Comparison of ENCODE assay signal across 24 cellular contexts in genomic region chr3:52141751-52142150, GRCh38. TPM values are rescaled to one million over a fixed set of nuclear protein-coding genes. Genes with fewer than 3 reads are reported as not detected.
A peak's percentile ranks its signal among the peaks of the same experiment; 100 is the strongest.
DNase-seq lines count a peak whose midpoint lies in the region; ATAC-seq and TF ChIP-seq lines count a peak whose summit lies in the region.
"Had no signal": no experiment of that assay in that cellular context is flagged by ENCODE, and none has a peak within 500 bp of the region (broad histone marks: within the 10 kb centered on the region; RNA-seq: fewer than 3 reads in every experiment).

No MANE protein-coding gene starts in this region.

- intact Hi-C loops in spleen (cut with DNase I; ENCODE audit: low total_unique reads) = loop anchor here (2.0 to 5.0 kb wide), 2 partner anchors 141 to 194 kb away; no protein-coding TSS in a partner anchor

- H3K4me1 Mint-ChIP-seq in activated CD4-positive, alpha-beta T cell treated with anti-CD3 and anti-CD28 coated beads, Interleukin-2, amount 10 ng/mL, durations not matched to agents 7 days and 5 days = peaks cover 10% of the 10 kb centered on the region
- H3K4me1 Mint-ChIP-seq in chondrocyte (ENCODE audit: low read depth) = peaks cover 3% of the 10 kb centered on the region

- H3K36me3 ChIP-seq in spleen = peaks cover 0 to 66% (median 0%) of the 10 kb centered on the region in 6 donors

- no peak overlapping the region for H3K4me3 Mint-ChIP-seq in activated CD4-positive, alpha-beta T cell treated with anti-CD3 and anti-CD28 coated beads, Interleukin-2, amount 10 ng/mL, durations not matched to agents 7 days and 5 days
- H3K4me3 Mint-ChIP-seq in chondrocyte (ENCODE audit: unreplicated experiment) = no peak overlapping the region
- H3K4me3 Mint-ChIP-seq: B cell; CD4-positive, alpha-beta T cell; CD8-positive, alpha-beta memory T cell had no signal

- WGBS in spleen, 5 donors = 89 to 100% (median 97%) methylated on average over 7 of the region's 7 CpGs

- CTCF ChIA-PET in activated CD4-positive, alpha-beta T cell treated with anti-CD3 and anti-CD28 coated beads, Interleukin-2, amount 10 ng/mL, durations not matched to agents 7 days and 5 days (lab: Charles Lee) = interaction anchor here (1.7 to 2.1 kb wide), 3 partner anchors 8 to 140 kb away, joined by 3 to 17 read pairs (median 6); no protein-coding TSS in a partner anchor
- CTCF ChIA-PET in RWPE1 (lab: Yijun Ruan, JAX) = interaction anchor here (0.7 kb wide), 1 partner anchor 84 kb away, joined by 3 read pairs; no protein-coding TSS in a partner anchor

- no peak for TF ChIP-seq POLR2A in spleen (IDR thresholded peaks at IDR 0.05)

- no peaks in the 10 kb centered on the region for H3K27me3 ChIP-seq in spleen (replicated peaks in 1 of 7)
- H3K27me3 ChIP-seq: BLaER1 treated with 17β-estradiol and CSF1 and Interleukin-3, amounts not matched to agents 10 nM and 100 nM had no signal

- no peak overlapping the region for H3K4me3 ChIP-seq in spleen
- H3K4me3 ChIP-seq: A549; BLaER1 treated with 17β-estradiol and CSF1 and Interleukin-3, amounts not matched to agents 10 nM and 100 nM; GM12878 had no signal

- no peaks in the 10 kb centered on the region for H3K9me3 Mint-ChIP-seq in activated CD4-positive, alpha-beta T cell treated with anti-CD3 and anti-CD28 coated beads, Interleukin-2, amount 10 ng/mL, durations not matched to agents 7 days and 5 days
- no peaks in the 10 kb centered on the region for H3K9me3 Mint-ChIP-seq in chondrocyte (ENCODE audit: low read depth)
- H3K9me3 Mint-ChIP-seq: CD4-positive, alpha-beta T cell; CD8-positive, alpha-beta memory T cell had no signal

- peak overlapping the region; percentile 54 for H3K27ac Mint-ChIP-seq in activated CD4-positive, alpha-beta T cell treated with anti-CD3 and anti-CD28 coated beads, Interleukin-2, amount 10 ng/mL, durations not matched to agents 7 days and 5 days
- H3K27ac Mint-ChIP-seq in chondrocyte (ENCODE audit: unreplicated experiment) = no peak overlapping the region
- H3K27ac Mint-ChIP-seq: B cell; CD4-positive, alpha-beta T cell had no signal

- POLR2A ChIA-PET in activated CD4-positive, alpha-beta T cell treated with anti-CD3 and anti-CD28 coated beads, Interleukin-2, amount 10 ng/mL, durations not matched to agents 7 days and 5 days (lab: Charles Lee) = no interaction called here
- POLR2A ChIA-PET in RWPE1 (lab: Yijun Ruan, JAX; ENCODE audit: low non-redundant PET) = no interaction called here

- no peaks in the 10 kb centered on the region for H3K27me3 Mint-ChIP-seq in activated CD4-positive, alpha-beta T cell treated with anti-CD3 and anti-CD28 coated beads, Interleukin-2, amount 10 ng/mL, durations not matched to agents 7 days and 5 days
- H3K27me3 Mint-ChIP-seq in chondrocyte (ENCODE audit: low read depth) = no peaks in the 10 kb centered on the region
- H3K27me3 Mint-ChIP-seq: B cell; CD4-positive, alpha-beta T cell; CD8-positive, alpha-beta memory T cell had no signal

- ATAC-seq in HG03460 (IDR thresholded peaks at IDR 0.05; ENCODE audit: unreplicated experiment) (no peak), esophagus mucosa (no peak)
- ATAC-seq: A549, GM12878 had no signal

- H3K27ac ChIP-seq in RWPE1 = peak overlapping the region; percentile 35; the same call in 1 of the 2 replicates
- H3K27ac ChIP-seq in spleen = no peak overlapping the region
- H3K27ac ChIP-seq: 22Rv1, A549, C4-2B had no signal

- TF ChIP-seq CTCF in RWPE1 (conservative IDR thresholded peaks at IDR 0.05; ENCODE audit: low read depth) (no peak), chondrocyte (IDR thresholded peaks at IDR 0.05) (no peak), spleen (IDR thresholded peaks at IDR 0.05 in 8 of 11, conservative IDR thresholded peaks at IDR 0.05 in 3 of 11) (no peak)

- no peak for DNase-seq in activated CD4-positive, alpha-beta T cell treated with anti-CD3 and anti-CD28 coated beads, Interleukin-2, amount 10 ng/mL, durations not matched to agents 7 days and 5 days
- DNase-seq in activated CD4-positive, alpha-beta T cell treated with anti-CD3 and anti-CD28 coated beads, Interleukin-2, amount 50 U/mL, for 48 hours = no peak
- no peak for DNase-seq in RWPE1 (ENCODE audit: low spot score)
- DNase-seq in chondrocyte (ENCODE audit: low spot score) = peak; percentile 55
- DNase-seq in spleen = peak; percentile 57
- DNase-seq: AML-193; CD4-positive, alpha-beta T cell; CD8-positive, alpha-beta memory T cell; COR-L47; DMS 273 treated with DMSO at 0.1 percent for 48 hours; DMS153; DMS53; DMS79; DND-41; EL; GDM1 had no signal

- H3K4me1 ChIP-seq in spleen = peaks cover 0 to 20% (median 8%) of the 10 kb centered on the region in 6 donors
- H3K4me1 ChIP-seq: A549 had no signal

- no peaks in the 10 kb centered on the region for H3K9me3 ChIP-seq in spleen
- H3K9me3 ChIP-seq: A549; BLaER1 treated with 17β-estradiol and CSF1 and Interleukin-3, amounts not matched to agents 10 nM and 100 nM had no signal

- H3K36me3 Mint-ChIP-seq in activated CD4-positive, alpha-beta T cell treated with anti-CD3 and anti-CD28 coated beads, Interleukin-2, amount 10 ng/mL, durations not matched to agents 7 days and 5 days (ENCODE audit: low read depth) = peaks cover 9% of the 10 kb centered on the region
- H3K36me3 Mint-ChIP-seq in chondrocyte (ENCODE audit: low read depth) = peaks cover 2% of the 10 kb centered on the region
- H3K36me3 Mint-ChIP-seq: CD8-positive, alpha-beta memory T cell had no signal

RNA-seq across cellular contexts. Expression of gene POC1A, which starts 12.5 kb away (rescaled TPM):
- 10 to 100 TPM; 26.9 to 28.2 TPM for total RNA-seq in activated CD4-positive, alpha-beta T cell treated with anti-CD3 and anti-CD28 coated beads, Interleukin-2, amount 10 ng/mL, durations not matched to agents 7 days and 5 days
- total RNA-seq in chondrocyte (5.3 to 5.7 TPM (median 5.5 TPM) in 3 replicates), spleen (1 to 10 TPM; 1.6 to 4.4 (median 2.5) TPM), esophagus mucosa (8.4 TPM)
- 1 to 10 TPM; 2.4 to 3.2 (median 3.2) TPM for polyA plus RNA-seq in spleen

RNA-seq across cellular contexts. Expression of gene ALAS1, which starts 56.2 kb away (rescaled TPM):
- total RNA-seq in activated CD4-positive, alpha-beta T cell treated with anti-CD3 and anti-CD28 coated beads, Interleukin-2, amount 10 ng/mL, durations not matched to agents 7 days and 5 days = 10 to 100 TPM; 47.5 to 58.4 TPM
- total RNA-seq in chondrocyte (37.5 to 39.8 TPM (median 38.3 TPM) in 3 replicates), spleen (10 to 100 TPM; 25.3 to 40.8 (median 33.8) TPM), esophagus mucosa (45.2 TPM)
- polyA plus RNA-seq in spleen = 10 to 100 TPM; 13.0 to 25.3 (median 15.4) TPM

Comparison
In these comparisons a context has a peak if more than half of its experiments do, and no peak if none do; other contexts are left out.
1. DNase-seq: peak in chondrocyte (single experiment) and spleen (single experiment); none in activated CD4-positive, alpha-beta T cell treated with anti-CD3 and anti-CD28 coated beads, Interleukin-2, amount 10 ng/mL, durations not matched to agents 7 days and 5 days (single experiment), activated CD4-positive, alpha-beta T cell treated with anti-CD3 and anti-CD28 coated beads, Interleukin-2, amount 50 U/mL, for 48 hours (0 of 2) and RWPE1 (single experiment).